21 cellular contexts compared by ENCODE assay signal in the genomic region with DNA sequence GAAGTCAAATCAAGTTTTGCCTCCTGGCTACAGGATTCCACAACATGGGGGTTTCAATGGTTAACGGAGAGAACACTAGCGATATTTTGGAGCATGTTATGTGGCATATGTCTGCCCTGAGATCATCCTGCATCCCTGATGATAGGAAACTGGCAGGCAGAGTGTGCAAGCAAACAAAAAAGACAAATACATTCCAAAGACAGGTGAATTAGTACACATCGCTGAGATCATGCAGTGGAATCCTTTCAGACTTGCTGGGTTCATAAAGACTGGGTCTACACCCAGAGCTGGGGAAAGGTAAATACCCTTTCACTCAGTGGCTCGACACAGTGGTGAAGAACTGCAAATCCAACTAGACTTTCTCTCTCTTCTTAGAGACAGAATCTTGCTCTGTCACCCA.
"Had no signal": no experiment of that assay in that cellular context is flagged by ENCODE, and none has a peak within 500 bp of the region (broad histone marks: within the 10 kb centered on the region; RNA-seq: fewer than 3 reads in every experiment).

No MANE protein-coding gene starts in this region.

- ATAC-seq: gastroesophageal sphincter, left lobe of liver, natural killer cell had no signal

- H3K36me3 Mint-ChIP-seq: natural killer cell had no signal

- H3K9me3 ChIP-seq: esophagus squamous epithelium, gastroesophageal sphincter, ovary, right atrium auricular region, sigmoid colon, stomach had no signal

- DNase-seq: dermis blood vessel endothelial cell; esophagus squamous epithelium; foreskin fibroblast; glutamatergic neuron; islet precursor cell; natural killer cell; nucleus accumbens; ovary; sigmoid colon; stimulated activated CD4-positive, alpha-beta T cell treated with anti-CD3 and anti-CD28 coated beads, Interleukin-2, amount 100 ng/mL, for 24 hours; stimulated activated CD4-positive, alpha-beta T cell treated with anti-CD3 and anti-CD28 coated beads, Interleukin-4, amount 100 ng/mL, for 4 hours; stimulated activated naive CD4-positive, alpha-beta T cell; stomach; substantia nigra had no signal

- H3K27me3 ChIP-seq: esophagus squamous epithelium, gastroesophageal sphincter, ovary, right atrium auricular region, sigmoid colon, stomach had no signal

- FAIRE-seq: urothelium cell line had no signal

- H3K4me3 ChIP-seq: esophagus squamous epithelium, gastroesophageal sphincter, ovary, right atrium auricular region, sigmoid colon, skin epidermis, stomach had no signal

- H3K4me3 Mint-ChIP-seq: mesothelial cell of epicardium, natural killer cell, neural crest cell had no signal

- H3K27ac ChIP-seq: esophagus squamous epithelium, gastroesophageal sphincter, ovary, right atrium auricular region, sigmoid colon, skin epidermis, stomach had no signal

- H3K27ac Mint-ChIP-seq: mesothelial cell of epicardium, natural killer cell had no signal

- H3K9me3 Mint-ChIP-seq: mesothelial cell of epicardium, natural killer cell, neural crest cell had no signal

- H3K36me3 ChIP-seq: esophagus squamous epithelium, gastroesophageal sphincter, ovary, right atrium auricular region, sigmoid colon, stomach had no signal
